ENCODE assay signal across 16 cellular contexts in the genomic region with DNA sequence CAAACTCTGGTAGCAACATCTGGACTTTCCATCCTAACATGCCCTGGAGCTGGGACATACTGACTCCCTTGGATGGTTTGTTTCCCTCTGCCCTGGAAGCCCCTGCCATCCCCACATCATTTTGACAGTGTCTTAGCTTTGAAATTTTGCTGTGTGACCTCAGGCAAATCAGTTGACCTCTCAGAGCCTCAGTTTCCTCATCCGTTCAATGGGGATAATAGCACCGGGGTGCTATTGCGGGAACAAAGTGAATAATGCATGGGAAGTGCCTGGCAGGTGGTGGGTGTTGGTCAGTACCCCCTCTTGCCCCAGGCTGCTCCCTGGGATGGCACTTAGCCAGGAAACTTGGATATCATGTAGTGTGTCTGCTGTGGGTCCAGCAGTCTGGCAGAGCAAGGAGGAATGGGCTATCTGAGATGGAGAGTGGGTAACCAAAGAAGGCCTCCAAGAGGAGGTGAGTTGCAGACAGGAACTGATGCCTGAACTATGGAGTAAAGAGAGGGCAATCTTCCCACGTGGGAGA.
"Had no signal": no experiment of that assay in that cellular context is flagged by ENCODE, and none has a peak within 500 bp of the region (broad histone marks: within the 10 kb centered on the region; RNA-seq: fewer than 3 reads in every experiment).

No MANE protein-coding gene starts in this region.

- H3K27ac Mint-ChIP-seq: activated naive CD4-positive, alpha-beta T cell treated with anti-CD3 and anti-CD28 coated beads, Interleukin-2, amount 10 ng/mL, durations not matched to agents 7 days and 5 days; nephron progenitor cell; stimulated activated naive CD8-positive, alpha-beta T cell treated with anti-CD3 and anti-CD28 coated beads, Interleukin-15, Interleukin-2, amounts not matched to agents 100 ng/mL and 50 ng/mL, for 24 hours; T-helper 1 cell treated with Interleukin-12 subunit alpha and Interleukin-12 subunit beta and Interleukin-4 antibody, amounts not matched to agents 30 μg/mL and 1 μg/mL, for 36 hours; WTC11 had no signal

- H3K27ac ChIP-seq: brain microvascular endothelial cell, dorsolateral prefrontal cortex, pancreas, testis, vagina had no signal

- ATAC-seq: esophagus mucosa, WTC11 had no signal

- H3K4me3 ChIP-seq: dorsolateral prefrontal cortex, pancreas, testis, vagina had no signal

- H3K36me3 Mint-ChIP-seq: activated naive CD4-positive, alpha-beta T cell treated with anti-CD3 and anti-CD28 coated beads, Interleukin-2, amount 10 ng/mL, durations not matched to agents 7 days and 5 days; WTC11 had no signal

- DNase-seq: activated CD4-positive, alpha-beta T cell treated with anti-CD3 and anti-CD28 coated beads for 48 hours; activated naive CD4-positive, alpha-beta T cell treated with anti-CD3 and anti-CD28 coated beads, Interleukin-2, amount 10 ng/mL, durations not matched to agents 7 days and 5 days; brain microvascular endothelial cell; cerebellar nuclear complex; hypothalamus; nephron progenitor cell; stimulated activated CD4-positive, alpha-beta T cell treated with anti-CD3 and anti-CD28 coated beads, Interleukin-15, amount 100 ng/mL, for 24 hours; stimulated activated CD4-positive, alpha-beta T cell treated with anti-CD3 and anti-CD28 coated beads, Interleukin-4, amount 100 ng/mL, for 24 hours; testis had no signal

- H3K9me3 Mint-ChIP-seq: activated naive CD4-positive, alpha-beta T cell treated with anti-CD3 and anti-CD28 coated beads, Interleukin-2, amount 10 ng/mL, durations not matched to agents 7 days and 5 days; nephron progenitor cell; stimulated activated naive CD8-positive, alpha-beta T cell treated with anti-CD3 and anti-CD28 coated beads, Interleukin-15, Interleukin-2, amounts not matched to agents 100 ng/mL and 50 ng/mL, for 24 hours; T-helper 1 cell treated with Interleukin-12 subunit alpha and Interleukin-12 subunit beta and Interleukin-4 antibody, amounts not matched to agents 30 μg/mL and 1 μg/mL, for 36 hours; WTC11 had no signal

- H3K4me3 Mint-ChIP-seq: activated naive CD4-positive, alpha-beta T cell treated with anti-CD3 and anti-CD28 coated beads, Interleukin-2, amount 10 ng/mL, durations not matched to agents 7 days and 5 days; nephron progenitor cell; stimulated activated naive CD8-positive, alpha-beta T cell treated with anti-CD3 and anti-CD28 coated beads, Interleukin-15, Interleukin-2, amounts not matched to agents 100 ng/mL and 50 ng/mL, for 24 hours; T-helper 1 cell treated with Interleukin-12 subunit alpha and Interleukin-12 subunit beta and Interleukin-4 antibody, amounts not matched to agents 30 μg/mL and 1 μg/mL, for 36 hours; WTC11 had no signal
